ENCODE assay signal across 24 cellular contexts in genomic region chr1:159652506-159652905, GRCh38.
"Had no signal": no experiment of that assay in that cellular context is flagged by ENCODE, and none has a peak within 500 bp of the region (broad histone marks: within the 10 kb centered on the region; RNA-seq: fewer than 3 reads in every experiment).

No MANE protein-coding gene starts in this region.

- H3K9me3 ChIP-seq: breast epithelium, esophagus muscularis mucosa, lower lobe of right lung, testis had no signal

- H3K79me2 ChIP-seq: parathyroid adenoma had no signal

- H3K9ac ChIP-seq: parathyroid adenoma had no signal

- H3K4me1 ChIP-seq: breast epithelium, esophagus muscularis mucosa, foreskin keratinocyte, lower lobe of right lung, parathyroid adenoma, testis had no signal

- H3K27me3 ChIP-seq: breast epithelium, esophagus muscularis mucosa, foreskin keratinocyte, testis had no signal

- ATAC-seq: activated CD8-positive, alpha-beta T cell treated with anti-CD3 and anti-CD28 coated beads, Interleukin-2, amount 10 ng/mL, durations not matched to agents 7 days and 5 days; foreskin keratinocyte; lower lobe of right lung; natural killer cell; sciatic nerve; stimulated activated memory B cell treated with anti-CD40 and anti-IgM and Interleukin-4, amounts not matched to agents 10 μg/mL and 1 μg/mL and 100 μg/mL, for 72 hours had no signal

- H2AFZ ChIP-seq: parathyroid adenoma had no signal

- H3K36me3 Mint-ChIP-seq: activated naive CD8-positive, alpha-beta T cell treated with anti-CD3 and anti-CD28 coated beads, Interleukin-2, amount 10 ng/mL, durations not matched to agents 7 days and 5 days; natural killer cell; stimulated activated memory B cell treated with anti-CD40 and anti-IgM and Interleukin-4, amounts not matched to agents 10 μg/mL and 1 μg/mL and 100 μg/mL, for 72 hours; type B pancreatic cell had no signal

- DNase-seq: activated CD4-positive, alpha-beta T cell treated with anti-CD3 and anti-CD28 coated beads, Interleukin-2, amount 10 ng/mL, durations not matched to agents 7 days and 5 days; activated CD4-positive, CD25-positive, alpha-beta regulatory T cell; activated CD8-positive, alpha-beta T cell treated with anti-CD3 and anti-CD28 coated beads, Interleukin-2, amount 10 ng/mL, durations not matched to agents 7 days and 5 days; activated naive CD4-positive, alpha-beta T cell treated with Interleukin-2 at 50 U/mL for 16 hours; activated naive CD8-positive, alpha-beta T cell treated with anti-CD3 and anti-CD28 coated beads, Interleukin-2, amount 10 ng/mL, durations not matched to agents 7 days and 5 days; activated T-cell treated with anti-CD3 and anti-CD28 coated beads, Interleukin-2, amount 50 U/mL, for 24 hours; anterior cingulate cortex; effector CD8-positive, alpha-beta T cell; foreskin keratinocyte; hippocampal formation; islet precursor cell; lower lobe of right lung; natural killer cell; stimulated activated CD4-positive, alpha-beta T cell treated with anti-CD3 and anti-CD28 coated beads, Interleukin-4, amount 100 ng/mL, for 24 hours; T-helper 9 cell; testis had no signal

- H3K27ac Mint-ChIP-seq: activated CD4-positive, alpha-beta T cell treated with anti-CD3 and anti-CD28 coated beads, Interleukin-2, amount 10 ng/mL, durations not matched to agents 7 days and 5 days; activated CD8-positive, alpha-beta T cell treated with anti-CD3 and anti-CD28 coated beads, Interleukin-2, amount 10 ng/mL, durations not matched to agents 7 days and 5 days; activated naive CD8-positive, alpha-beta T cell treated with anti-CD3 and anti-CD28 coated beads, Interleukin-2, amount 10 ng/mL, durations not matched to agents 7 days and 5 days; activated T-cell treated with anti-CD3 and anti-CD28 coated beads, Interleukin-2, amount 50 U/mL, for 24 hours; activated T-helper 2 cell treated with anti-CD3 and anti-CD28 coated beads, Interferon-gamma antibody, Interleukin-2, Interleukin-4, amounts not matched to agents 10 μg/mL and 5 μg/mL and 100 μg/mL, durations not matched to agents 14 hours and 24 hours and 36 hours; dendritic cell treated with granulocyte-macrophage colony-stimulating factor and Interleukin-4, amounts not matched to agents 40 ng/mL and 50 ng/mL, for 4 days; natural killer cell; stimulated activated memory B cell treated with anti-CD40 and anti-IgM and Interleukin-4, amounts not matched to agents 10 μg/mL and 1 μg/mL and 100 μg/mL, for 72 hours; type B pancreatic cell had no signal

- H3K27ac ChIP-seq: breast epithelium, esophagus muscularis mucosa, foreskin keratinocyte, lower lobe of right lung, parathyroid adenoma, testis had no signal

- H3K4me3 Mint-ChIP-seq: activated CD4-positive, alpha-beta T cell treated with anti-CD3 and anti-CD28 coated beads, Interleukin-2, amount 10 ng/mL, durations not matched to agents 7 days and 5 days; activated CD8-positive, alpha-beta T cell treated with anti-CD3 and anti-CD28 coated beads, Interleukin-2, amount 10 ng/mL, durations not matched to agents 7 days and 5 days; activated naive CD8-positive, alpha-beta T cell treated with anti-CD3 and anti-CD28 coated beads, Interleukin-2, amount 10 ng/mL, durations not matched to agents 7 days and 5 days; activated T-cell treated with anti-CD3 and anti-CD28 coated beads, Interleukin-2, amount 50 U/mL, for 24 hours; dendritic cell treated with granulocyte-macrophage colony-stimulating factor and Interleukin-4, amounts not matched to agents 40 ng/mL and 50 ng/mL, for 4 days; natural killer cell; stimulated activated memory B cell treated with anti-CD40 and anti-IgM and Interleukin-4, amounts not matched to agents 10 μg/mL and 1 μg/mL and 100 μg/mL, for 72 hours; type B pancreatic cell had no signal

- H3K36me3 ChIP-seq: breast epithelium, esophagus muscularis mucosa, lower lobe of right lung had no signal

- H3K4me3 ChIP-seq: breast epithelium, esophagus muscularis mucosa, lower lobe of right lung, testis had no signal

- H3K9me3 Mint-ChIP-seq: activated CD4-positive, alpha-beta T cell treated with anti-CD3 and anti-CD28 coated beads, Interleukin-2, amount 10 ng/mL, durations not matched to agents 7 days and 5 days; activated naive CD8-positive, alpha-beta T cell treated with anti-CD3 and anti-CD28 coated beads, Interleukin-2, amount 10 ng/mL, durations not matched to agents 7 days and 5 days; activated T-cell treated with anti-CD3 and anti-CD28 coated beads, Interleukin-2, amount 50 U/mL, for 24 hours; activated T-helper 2 cell treated with anti-CD3 and anti-CD28 coated beads, Interferon-gamma antibody, Interleukin-2, Interleukin-4, amounts not matched to agents 10 μg/mL and 5 μg/mL and 100 μg/mL, durations not matched to agents 14 hours and 24 hours and 36 hours; natural killer cell; stimulated activated memory B cell treated with anti-CD40 and anti-IgM and Interleukin-4, amounts not matched to agents 10 μg/mL and 1 μg/mL and 100 μg/mL, for 72 hours; type B pancreatic cell had no signal

- H3K27me3 Mint-ChIP-seq: dendritic cell treated with granulocyte-macrophage colony-stimulating factor and Interleukin-4, amounts not matched to agents 40 ng/mL and 50 ng/mL, for 4 days; type B pancreatic cell had no signal

- H3K4me1 Mint-ChIP-seq: activated CD4-positive, alpha-beta T cell treated with anti-CD3 and anti-CD28 coated beads, Interleukin-2, amount 10 ng/mL, durations not matched to agents 7 days and 5 days; activated naive CD8-positive, alpha-beta T cell treated with anti-CD3 and anti-CD28 coated beads, Interleukin-2, amount 10 ng/mL, durations not matched to agents 7 days and 5 days; natural killer cell; stimulated activated memory B cell treated with anti-CD40 and anti-IgM and Interleukin-4, amounts not matched to agents 10 μg/mL and 1 μg/mL and 100 μg/mL, for 72 hours had no signal
